ENCODE assay signal across 29 cellular contexts in the genomic region with DNA sequence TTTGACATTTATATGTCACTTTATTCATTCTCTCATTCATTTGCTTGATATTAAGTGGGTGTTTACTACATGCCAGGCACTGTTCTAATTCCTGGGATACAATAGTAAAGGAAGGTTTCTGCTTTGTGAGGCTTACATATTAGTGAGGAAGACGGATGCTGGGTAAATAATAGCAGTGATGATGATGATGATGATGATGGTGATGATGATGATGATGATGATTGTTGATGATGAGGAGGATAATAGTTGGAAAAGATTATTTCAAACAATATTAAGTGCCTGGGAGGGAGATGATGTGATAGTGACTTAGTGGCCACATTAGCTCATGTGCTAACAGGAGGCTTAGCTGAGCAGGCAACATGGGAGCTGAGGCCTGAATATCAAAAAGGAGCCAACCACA. TPM values are rescaled to one million over a fixed set of nuclear protein-coding genes. Genes with fewer than 3 reads are reported as not detected.
"Had no signal": no experiment of that assay in that cellular context is flagged by ENCODE, and none has a peak within 500 bp of the region (broad histone marks: within the 10 kb centered on the region; RNA-seq: fewer than 3 reads in every experiment).

No MANE protein-coding gene starts in this region.

- H3K27me3 ChIP-seq: stomach, suprapubic skin, testis, thyroid gland, tibial artery, tibial nerve, transverse colon, upper lobe of left lung, upper lobe of right lung, uterus, vagina had no signal

- H3K36me3 ChIP-seq: stomach, suprapubic skin, thoracic aorta, thyroid gland, tibial artery, tibial nerve, transverse colon, upper lobe of left lung, upper lobe of right lung, uterus, vagina had no signal

- H3K4me1 Mint-ChIP-seq: stimulated activated effector memory CD8-positive, alpha-beta T cell treated with anti-CD3 and anti-CD28 coated beads, Interleukin-12 subunit alpha, Interleukin-12 subunit beta, amount 100 ng/mL, for 72 hours; stimulated activated memory B cell treated with anti-CD40 and anti-IgM and Interleukin-4, amounts not matched to agents 10 μg/mL and 1 μg/mL and 100 μg/mL, for 72 hours; stimulated activated naive B cell treated with anti-CD40 and anti-IgM and Interleukin-4, amounts not matched to agents 10 μg/mL and 1 μg/mL and 100 μg/mL, for 72 hours had no signal

- DNase-seq: stimulated activated CD4-positive, alpha-beta T cell treated with anti-CD3 and anti-CD28 coated beads, Interleukin-2, amount 100 ng/mL, for 48 hours; stimulated activated CD4-positive, alpha-beta T cell treated with anti-CD3 and anti-CD28 coated beads, Interleukin-4, amount 100 ng/mL, for 1 hour; stimulated activated CD4-positive, alpha-beta T cell treated with anti-CD3 and anti-CD28 coated beads, Interleukin-4, amount 100 ng/mL, for 24 hours; stimulated activated CD4-positive, alpha-beta T cell treated with anti-CD3 and anti-CD28 coated beads, Interleukin-4, amount 100 ng/mL, for 4 hours; stimulated activated CD8-positive, alpha-beta memory T cell treated with anti-CD3 and anti-CD28 coated beads, Interleukin-4, amount 100 ng/mL, for 48 hours; stimulated activated naive B cell treated with anti-CD40 and anti-IgM and Interleukin-4, amounts not matched to agents 10 μg/mL and 1 μg/mL and 100 μg/mL, for 72 hours; stimulated activated naive CD4-positive, alpha-beta T cell; stimulated activated naive CD4-positive, alpha-beta T cell treated with Interleukin-2 at 50 U/mL for 16 hours; stimulated activated naive CD8-positive, alpha-beta T cell treated with anti-CD3 and anti-CD28 coated beads, Interleukin-15, Interleukin-2, amounts not matched to agents 100 U/mL and 50 U/mL, for 24 hours; stomach; substantia nigra; testis; thyroid gland; tibial artery; transverse colon; trophoblast cell; upper lobe of left lung; upper lobe of right lung; uterus had no signal

- H3K4me1 ChIP-seq: stomach, suprapubic skin, testis, thyroid gland, tibial artery, tibial nerve, transverse colon, upper lobe of left lung, uterus, vagina had no signal

- H3K4me3 ChIP-seq: stomach, suprapubic skin, testis, thoracic aorta, thyroid gland, tibial artery, tibial nerve, transverse colon, upper lobe of left lung, upper lobe of right lung, uterus, vagina had no signal

- FAIRE-seq: urothelium cell line had no signal

- H3K9me3 ChIP-seq: stomach, suprapubic skin, testis, thoracic aorta, thyroid gland, tibial artery, tibial nerve, transverse colon, upper lobe of left lung, upper lobe of right lung, uterus, vagina had no signal

- H3K27ac ChIP-seq: stomach, suprapubic skin, testis, thoracic aorta, thyroid gland, tibial artery, tibial nerve, transverse colon, upper lobe of left lung, upper lobe of right lung, uterus, vagina had no signal

- H3K9me3 Mint-ChIP-seq: stimulated activated effector memory CD8-positive, alpha-beta T cell treated with anti-CD3 and anti-CD28 coated beads, Interleukin-12 subunit alpha, Interleukin-12 subunit beta, amount 100 ng/mL, for 72 hours; stimulated activated naive CD8-positive, alpha-beta T cell treated with anti-CD3 and anti-CD28 coated beads, Interleukin-15, Interleukin-2, amounts not matched to agents 100 ng/mL and 50 ng/mL, for 24 hours; type B pancreatic cell had no signal

- H3K4me3 Mint-ChIP-seq: stimulated activated effector memory CD8-positive, alpha-beta T cell treated with anti-CD3 and anti-CD28 coated beads, Interleukin-12 subunit alpha, Interleukin-12 subunit beta, amount 100 ng/mL, for 72 hours; stimulated activated memory B cell treated with anti-CD40 and anti-IgM and Interleukin-4, amounts not matched to agents 10 μg/mL and 1 μg/mL and 100 μg/mL, for 72 hours; stimulated activated naive B cell treated with anti-CD40 and anti-IgM and Interleukin-4, amounts not matched to agents 10 μg/mL and 1 μg/mL and 100 μg/mL, for 72 hours; stimulated activated naive CD8-positive, alpha-beta T cell treated with anti-CD3 and anti-CD28 coated beads, Interleukin-15, Interleukin-2, amounts not matched to agents 100 ng/mL and 50 ng/mL, for 24 hours; type B pancreatic cell had no signal

- ATAC-seq: stimulated activated effector memory CD8-positive, alpha-beta T cell treated with anti-CD3 and anti-CD28 coated beads, Interleukin-12 subunit alpha, Interleukin-12 subunit beta, amount 100 ng/mL, for 72 hours; stimulated activated memory B cell treated with anti-CD40 and anti-IgM and Interleukin-4, amounts not matched to agents 10 μg/mL and 1 μg/mL and 100 μg/mL, for 72 hours; stimulated activated naive B cell treated with anti-CD40 and anti-IgM and Interleukin-4, amounts not matched to agents 10 μg/mL and 1 μg/mL and 100 μg/mL, for 72 hours; stimulated activated naive CD8-positive, alpha-beta T cell treated with anti-CD3 and anti-CD28 coated beads, Interleukin-15, Interleukin-2, amounts not matched to agents 100 U/mL and 50 U/mL, for 24 hours; upper lobe of right lung had no signal

- H3K27ac Mint-ChIP-seq: stimulated activated effector memory CD8-positive, alpha-beta T cell treated with anti-CD3 and anti-CD28 coated beads, Interleukin-12 subunit alpha, Interleukin-12 subunit beta, amount 100 ng/mL, for 72 hours; stimulated activated memory B cell treated with anti-CD40 and anti-IgM and Interleukin-4, amounts not matched to agents 10 μg/mL and 1 μg/mL and 100 μg/mL, for 72 hours; stimulated activated naive B cell treated with anti-CD40 and anti-IgM and Interleukin-4, amounts not matched to agents 10 μg/mL and 1 μg/mL and 100 μg/mL, for 72 hours; stimulated activated naive CD8-positive, alpha-beta T cell treated with anti-CD3 and anti-CD28 coated beads, Interleukin-15, Interleukin-2, amounts not matched to agents 100 ng/mL and 50 ng/mL, for 24 hours; type B pancreatic cell had no signal

RNA-seq across cellular contexts. Expression of gene TMEM233, which starts 19.3 kb away (rescaled TPM):
- total RNA-seq: temporal lobe had no signal
